6 cellular contexts compared by ENCODE assay signal in the genomic region with DNA sequence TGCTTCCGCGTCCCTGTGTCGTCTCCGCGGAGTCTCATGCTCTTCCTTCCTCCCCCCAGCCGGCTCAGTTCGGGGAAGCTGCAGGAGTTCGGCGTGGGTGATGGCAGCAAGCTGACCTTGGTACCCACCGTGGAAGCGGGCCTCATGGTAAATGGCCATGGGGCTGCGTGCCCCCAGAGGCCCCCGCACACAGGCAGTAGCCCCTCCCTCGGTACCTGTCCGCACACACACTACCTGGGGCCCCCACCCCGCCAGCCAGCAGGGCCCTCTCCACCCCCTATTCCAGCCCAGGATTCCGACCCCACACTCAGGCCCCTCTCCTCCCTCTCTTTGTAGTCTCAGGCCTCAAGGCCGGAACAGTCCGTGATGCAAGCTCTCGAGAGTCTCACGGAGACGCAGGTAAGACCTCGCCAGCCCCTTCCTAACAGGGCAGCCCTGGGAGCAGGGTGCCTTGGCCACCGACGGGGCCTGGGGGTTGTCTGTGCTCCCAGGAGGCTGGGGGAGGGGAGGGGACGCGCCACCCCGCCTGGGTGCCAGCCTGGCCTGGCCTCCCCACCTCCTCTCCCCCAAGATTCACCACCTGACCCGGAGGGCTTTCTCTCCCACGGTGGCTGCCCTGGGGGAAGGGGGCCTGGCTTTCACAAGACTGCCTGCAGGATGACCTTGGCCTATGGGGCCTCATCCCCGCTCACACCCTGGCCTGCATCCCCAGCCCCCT. TPM values are rescaled to one million over a fixed set of nuclear protein-coding genes. Genes with fewer than 3 reads are reported as not detected.
A peak's percentile ranks its signal among the peaks of the same experiment; 100 is the strongest.
DNase-seq lines count a peak whose midpoint lies in the region; ATAC-seq and TF ChIP-seq lines count a peak whose summit lies in the region.

No MANE protein-coding gene starts in this region.

- DNase-seq in HT-29 (ENCODE audit: low spot score) (peak; percentile 36), type B pancreatic cell (ENCODE audit: extremely low spot score, unreplicated experiment) (no peak), globus pallidus (ENCODE audit: low spot score) (no peak)
- peak; percentile 66 for DNase-seq in activated CD8-positive, alpha-beta memory T cell treated with anti-CD3 and anti-CD28 coated beads, Interleukin-2, amount 50 U/mL, for 4 hours

- no peaks in the 10 kb centered on the region for H3K4me1 Mint-ChIP-seq in type B pancreatic cell (ENCODE audit: unreplicated experiment)

- H3K9me3 Mint-ChIP-seq in type B pancreatic cell: no peaks in the 10 kb centered on the region

- no peaks in the 10 kb centered on the region for H3K27me3 Mint-ChIP-seq in type B pancreatic cell

- peak overlapping the region; percentile 84 for H3K4me3 ChIP-seq in iPS-18c (ENCODE audit: insufficient read depth, low read depth, low read length)

- peaks cover 2% of the 10 kb centered on the region for H3K9me3 ChIP-seq in iPS-18c (ENCODE audit: control insufficient read depth, insufficient read depth, low read length)

- H3K36me3 Mint-ChIP-seq in type B pancreatic cell: peaks cover 9% of the 10 kb centered on the region

- no peak for ATAC-seq in GM21360 (IDR thresholded peaks at IDR 0.05; ENCODE audit: unreplicated experiment)

- peak overlapping the region; percentile 92 for H3K27ac Mint-ChIP-seq in type B pancreatic cell

- H3K4me3 Mint-ChIP-seq in type B pancreatic cell: peak overlapping the region; percentile 93

- no peak for TF ChIP-seq CTCF in type B pancreatic cell (conservative IDR thresholded peaks at IDR 0.05)

RNA-seq across cellular contexts. Expression of a gene that starts 3.3 kb away (rescaled TPM):
- total RNA-seq in HT-29 (2014; rRNA removed; shearing (Covaris generic)): 32.5 and 38.6 TPM in 2 replicates
- 122 and 127 TPM in 2 replicates for total RNA-seq in type B pancreatic cell (ENCODE audit: low replicate concordance)

RNA-seq across cellular contexts. Expression of a gene that starts 10.1 kb away (rescaled TPM):
- 142 and 159 TPM in 2 replicates for total RNA-seq in HT-29 (2014; rRNA removed; shearing (Covaris generic))
- 165 and 197 TPM in 2 replicates for total RNA-seq in type B pancreatic cell (ENCODE audit: low replicate concordance)

RNA-seq across cellular contexts. Expression of a gene that starts 13.9 kb away (rescaled TPM):
- total RNA-seq in HT-29 (2014; rRNA removed; shearing (Covaris generic)): 2.4 and 3.9 TPM in 2 replicates
- 8.9 and 10.8 TPM in 2 replicates for total RNA-seq in type B pancreatic cell (ENCODE audit: low replicate concordance)

RNA-seq across cellular contexts. Expression of a gene that starts 17.5 kb away (rescaled TPM):
- total RNA-seq in HT-29 (2014; rRNA removed; shearing (Covaris generic)): 72.3 and 72.7 TPM in 2 replicates
- total RNA-seq in type B pancreatic cell (ENCODE audit: low replicate concordance): 316 and 421 TPM in 2 replicates

RNA-seq across cellular contexts. Expression of a gene that starts 23.7 kb away (rescaled TPM):
- total RNA-seq in HT-29 (2014; rRNA removed; shearing (Covaris generic)): 156 and 183 TPM in 2 replicates
- 30.6 and 36.4 TPM in 2 replicates for total RNA-seq in type B pancreatic cell (ENCODE audit: low replicate concordance)

Comparison
In these comparisons a context has a peak if more than half of its experiments do, and no peak if none do; other contexts are left out.
1. DNase-seq: peak in HT-29 (single experiment) and activated CD8-positive, alpha-beta memory T cell treated with anti-CD3 and anti-CD28 coated beads, Interleukin-2, amount 50 U/mL, for 4 hours (single experiment); none in type B pancreatic cell (single experiment) and globus pallidus (single experiment).